In genomic region chr1:231558711-231559205, GRCh38 we compare ENCODE assay signal across 1 cellular context.
TF ChIP-seq lines count a peak whose summit lies in the region.

No MANE protein-coding gene starts in this region.

TF ChIP-seq in HEK293, 187 proteins besides CTCF, POLR2A, EP300 and RAD21 (continued from another document):
- TF ChIP-seq ZNF692 (tag by site-specific recombination; IDR thresholded peaks at IDR 0.05) (no peak), RBAK (tag by site-specific recombination; IDR thresholded peaks at IDR 0.05) (no peak)
